22 cellular contexts compared by ENCODE assay signal in the genomic region with DNA sequence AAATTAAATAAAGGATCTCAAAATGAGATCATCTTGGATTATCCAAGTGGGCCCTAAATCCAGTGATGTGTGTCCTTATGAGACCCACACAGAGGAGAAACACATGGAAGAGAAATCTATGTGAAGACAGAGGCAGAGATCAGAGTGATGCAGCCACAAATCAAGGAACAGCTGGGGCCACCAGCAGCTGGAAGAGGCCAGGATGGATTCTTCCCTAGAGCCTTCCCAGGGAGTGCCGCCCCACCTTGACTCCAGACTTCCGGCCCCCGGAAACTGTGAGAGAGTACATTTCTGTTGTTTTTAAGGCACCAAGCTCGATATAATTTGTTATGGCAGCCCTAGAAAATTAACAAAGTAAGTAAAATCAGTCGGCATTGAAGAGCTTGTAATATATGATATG.
"Had no signal": no experiment of that assay in that cellular context is flagged by ENCODE, and none has a peak within 500 bp of the region (broad histone marks: within the 10 kb centered on the region; RNA-seq: fewer than 3 reads in every experiment).

No MANE protein-coding gene starts in this region.

- H3K9me3 ChIP-seq: colonic mucosa, ovary, sigmoid colon, thyroid gland, upper lobe of left lung had no signal

- H3K27ac ChIP-seq: colonic mucosa, ovary, sigmoid colon, thyroid gland, upper lobe of left lung had no signal

- H3K36me3 ChIP-seq: colonic mucosa, ovary, sigmoid colon, thyroid gland, upper lobe of left lung had no signal

- ATAC-seq: activated CD8-positive, alpha-beta T cell treated with anti-CD3 and anti-CD28 coated beads for 36 hours; activated naive CD8-positive, alpha-beta T cell treated with anti-CD3 and anti-CD28 coated beads, Interleukin-2, amount 50 U/mL, for 24 hours; activated T-cell treated with anti-CD3 and anti-CD28 coated beads, Interleukin-2, amount 50 U/mL, for 4 hours; effector memory CD8-positive, alpha-beta T cell; stimulated activated memory B cell treated with anti-CD40 and anti-IgM and Interleukin-4, amounts not matched to agents 10 μg/mL and 1 μg/mL and 100 μg/mL, for 72 hours; stimulated activated naive CD8-positive, alpha-beta T cell treated with anti-CD3 and anti-CD28 coated beads, Interleukin-15, amount 100 ng/mL, for 72 hours; T-cell had no signal

- H3K4me1 ChIP-seq: colonic mucosa, thyroid gland, upper lobe of left lung had no signal

- H3K4me3 ChIP-seq: colonic mucosa, ovary, sigmoid colon, smooth muscle cell, thyroid gland, upper lobe of left lung had no signal

- H3K27me3 ChIP-seq: colonic mucosa, ovary, sigmoid colon, thyroid gland, upper lobe of left lung had no signal

- DNase-seq: activated B cell treated with CpG ODN at 0.5 μM for 24 hours; activated CD4-positive, alpha-beta T cell treated with anti-CD3 and anti-CD28 coated beads, Interleukin-2, amount 50 U/mL, for 1 hour; activated CD8-positive, alpha-beta T cell treated with anti-CD3 and anti-CD28 coated beads for 36 hours; activated naive CD8-positive, alpha-beta T cell treated with anti-CD3 and anti-CD28 coated beads, Interleukin-2, amount 50 U/mL, for 24 hours; activated T-cell treated with anti-CD3 and anti-CD28 coated beads, Interleukin-2, amount 50 U/mL, for 4 hours; amygdala; colonic mucosa; effector memory CD8-positive, alpha-beta T cell; erythroblast; foreskin fibroblast; mammary epithelial cell; ovary; sigmoid colon; stimulated activated CD4-positive, alpha-beta T cell treated with anti-CD3 and anti-CD28 coated beads, Interleukin-1b, Interleukin-23, amount 100 ng/mL, for 48 hours; stimulated activated CD4-positive, alpha-beta T cell treated with anti-CD3 and anti-CD28 coated beads, Interleukin-4, amount 100 ng/mL, for 4 hours; stimulated activated CD8-positive, alpha-beta memory T cell treated with anti-CD3 and anti-CD28 coated beads, Interleukin-4, amount 100 ng/mL, for 48 hours; stimulated activated naive CD8-positive, alpha-beta T cell treated with anti-CD3 and anti-CD28 coated beads, Interleukin-15, amount 100 ng/mL, for 72 hours; T-cell; thyroid gland; upper lobe of left lung had no signal
